ENCODE assay signal across 41 cellular contexts in the genomic region with DNA sequence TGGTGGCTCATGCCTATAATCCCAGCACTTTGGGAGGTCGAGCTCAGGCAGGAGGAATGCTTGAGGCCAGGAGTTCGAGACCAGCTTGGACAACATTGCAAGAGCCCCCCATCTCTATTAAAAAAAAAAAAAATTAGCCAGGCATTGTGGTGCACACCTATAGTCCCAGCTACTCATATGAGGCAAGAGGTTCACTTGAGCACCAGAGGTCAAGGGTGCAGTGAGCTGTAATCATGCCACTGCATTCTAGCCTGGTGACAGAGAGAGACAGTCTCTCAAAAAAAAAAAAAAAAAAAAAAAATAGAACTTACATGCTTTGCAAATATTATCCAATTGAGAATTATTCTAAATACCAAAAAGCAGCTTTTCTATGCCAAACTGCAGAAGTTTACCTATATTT.
"Had no signal": no experiment of that assay in that cellular context is flagged by ENCODE, and none has a peak within 500 bp of the region (broad histone marks: within the 10 kb centered on the region; RNA-seq: fewer than 3 reads in every experiment).

No MANE protein-coding gene starts in this region.

- FAIRE-seq: astrocyte, bronchial epithelial cell had no signal

- H3K4me3 Mint-ChIP-seq: activated naive CD4-positive, alpha-beta T cell treated with anti-CD3 and anti-CD28 coated beads for 36 hours; activated naive CD4-positive, alpha-beta T cell treated with anti-CD3 and anti-CD28 coated beads, Interleukin-2, amount 10 ng/mL, durations not matched to agents 7 days and 5 days; activated naive CD4-positive, alpha-beta T cell treated with anti-CD3 and anti-CD28 coated beads, Interleukin-2, amount 50 U/mL, for 24 hours; activated naive CD8-positive, alpha-beta T cell; activated naive CD8-positive, alpha-beta T cell treated with anti-CD3 and anti-CD28 coated beads for 36 hours; activated naive CD8-positive, alpha-beta T cell treated with anti-CD3 and anti-CD28 coated beads, Interleukin-2, amount 10 ng/mL, durations not matched to agents 7 days and 5 days; activated naive CD8-positive, alpha-beta T cell treated with anti-CD3 and anti-CD28 coated beads, Interleukin-2, amount 50 U/mL, for 24 hours; activated T-cell treated with anti-CD3 and anti-CD28 coated beads, Interleukin-2, amount 50 U/mL, for 24 hours; activated T-cell treated with anti-CD3 and anti-CD28 coated beads, Interleukin-2, amount 50 U/mL, for 4 hours; activated T-cell treated with anti-CD3 and anti-CD28 coated beads, Interleukin-2, amount 50 U/mL, for 72 hours; activated T-helper 1 cell treated with anti-CD3 and anti-CD28 coated beads, Interleukin-12 subunit alpha, Interleukin-12 subunit beta, Interleukin-2, Interleukin-4 antibody, amounts not matched to agents 30 ng/mL and 10 ng/mL and 1 ng/mL, durations not matched to agents 14 hours and 24 hours and 36 hours; activated T-helper 17 cell treated with anti-CD3 and anti-CD28 coated beads, Interleukin-2, amount 50 U/mL, for 72 hours; brain; central memory CD8-positive, alpha-beta T cell had no signal

- H3K27me3 ChIP-seq: adrenal gland, ascending aorta, body of pancreas, brain microvascular endothelial cell, breast epithelium, cardiac muscle cell had no signal

- H3K36me3 ChIP-seq: breast epithelium had no signal

- H3K4me3 ChIP-seq: adrenal gland, ascending aorta, body of pancreas, breast epithelium, cardiac muscle cell had no signal

- DNase-seq: activated effector memory CD4-positive, alpha-beta T cell treated with anti-CD3 and anti-CD28 coated beads, Interleukin-2, amount 50 U/mL, for 16 hours; activated effector memory CD4-positive, alpha-beta T cell treated with Interleukin-2 at 50 U/mL for 16 hours; activated gamma-delta T cell; activated gamma-delta T cell treated with Interleukin-2 at 50 U/mL for 16 hours; activated naive CD4-positive, alpha-beta T cell; activated naive CD4-positive, alpha-beta T cell treated with anti-CD3 and anti-CD28 coated beads for 36 hours; activated naive CD4-positive, alpha-beta T cell treated with anti-CD3 and anti-CD28 coated beads, Interleukin-2, amount 10 ng/mL, durations not matched to agents 7 days and 5 days; activated naive CD4-positive, alpha-beta T cell treated with anti-CD3 and anti-CD28 coated beads, Interleukin-2, amount 50 U/mL, for 16 hours; activated naive CD4-positive, alpha-beta T cell treated with Interleukin-2 at 50 U/mL for 16 hours; activated naive CD8-positive, alpha-beta T cell treated with anti-CD3 and anti-CD28 coated beads for 36 hours; activated naive CD8-positive, alpha-beta T cell treated with anti-CD3 and anti-CD28 coated beads, Interleukin-2, amount 10 ng/mL, durations not matched to agents 7 days and 5 days; activated naive CD8-positive, alpha-beta T cell treated with anti-CD3 and anti-CD28 coated beads, Interleukin-2, amount 50 U/mL, for 24 hours; activated T-cell treated with anti-CD3 and anti-CD28 coated beads for 4 hours; activated T-cell treated with anti-CD3 and anti-CD28 coated beads, Interleukin-2, amount 50 U/mL, for 1 hour; activated T-cell treated with anti-CD3 and anti-CD28 coated beads, Interleukin-2, amount 50 U/mL, for 24 hours; activated T-cell treated with anti-CD3 and anti-CD28 coated beads, Interleukin-2, amount 50 U/mL, for 4 hours; activated T-cell treated with anti-CD3 and anti-CD28 coated beads, Interleukin-2, amount 50 U/mL, for 48 hours; activated T-cell treated with anti-CD3 and anti-CD28 coated beads, Interleukin-2, amount 50 U/mL, for 72 hours; adrenal gland; amniotic stem cell; amygdala; anterior cingulate cortex; aorta; body of pancreas; brain microvascular endothelial cell; caudate nucleus; central memory CD4-positive, alpha-beta T cell; cerebellar nuclear complex had no signal

- H3K27ac ChIP-seq: adrenal gland, ascending aorta, body of pancreas, brain microvascular endothelial cell, breast epithelium, cardiac muscle cell had no signal

- H3K9me3 ChIP-seq: adrenal gland, ascending aorta, body of pancreas, breast epithelium had no signal

- H3K27ac Mint-ChIP-seq: activated naive CD4-positive, alpha-beta T cell treated with anti-CD3 and anti-CD28 coated beads for 36 hours; activated naive CD4-positive, alpha-beta T cell treated with anti-CD3 and anti-CD28 coated beads, Interleukin-2, amount 10 ng/mL, durations not matched to agents 7 days and 5 days; activated naive CD4-positive, alpha-beta T cell treated with anti-CD3 and anti-CD28 coated beads, Interleukin-2, amount 50 U/mL, for 24 hours; activated naive CD4-positive, alpha-beta T cell treated with anti-CD3 and anti-CD28 coated beads, Interleukin-2, amount 50 U/mL, for 72 hours; activated naive CD8-positive, alpha-beta T cell; activated naive CD8-positive, alpha-beta T cell treated with anti-CD3 and anti-CD28 coated beads for 36 hours; activated naive CD8-positive, alpha-beta T cell treated with anti-CD3 and anti-CD28 coated beads, Interleukin-2, amount 10 ng/mL, durations not matched to agents 7 days and 5 days; activated naive CD8-positive, alpha-beta T cell treated with anti-CD3 and anti-CD28 coated beads, Interleukin-2, amount 50 U/mL, for 24 hours; activated T-cell treated with anti-CD3 and anti-CD28 coated beads, Interleukin-2, amount 50 U/mL, for 24 hours; activated T-cell treated with anti-CD3 and anti-CD28 coated beads, Interleukin-2, amount 50 U/mL, for 72 hours; activated T-helper 1 cell treated with anti-CD3 and anti-CD28 coated beads, Interleukin-12 subunit alpha, Interleukin-12 subunit beta, Interleukin-2, Interleukin-4 antibody, amounts not matched to agents 30 ng/mL and 10 ng/mL and 1 ng/mL, durations not matched to agents 14 hours and 24 hours and 36 hours; activated T-helper 17 cell treated with anti-CD3 and anti-CD28 coated beads, Interleukin-2, amount 50 U/mL, for 72 hours; activated T-helper 2 cell treated with anti-CD3 and anti-CD28 coated beads, Interferon-gamma antibody, Interleukin-2, Interleukin-4, amounts not matched to agents 10 μg/mL and 5 μg/mL and 100 μg/mL, durations not matched to agents 14 hours and 24 hours and 36 hours; brain had no signal

- ATAC-seq: activated naive CD4-positive, alpha-beta T cell treated with anti-CD3 and anti-CD28 coated beads, Interleukin-2, amount 50 U/mL, for 72 hours; activated naive CD8-positive, alpha-beta T cell treated with anti-CD3 and anti-CD28 coated beads, Interleukin-2, amount 50 U/mL, for 24 hours; activated T-cell treated with anti-CD3 and anti-CD28 coated beads, Interleukin-2, amount 50 U/mL, for 4 hours; activated T-cell treated with anti-CD3 and anti-CD28 coated beads, Interleukin-2, amount 50 U/mL, for 72 hours; activated T-helper 17 cell treated with anti-CD3 and anti-CD28 coated beads, Interleukin-2, amount 50 U/mL, for 72 hours; body of pancreas had no signal

- H3K4me1 Mint-ChIP-seq: activated naive CD4-positive, alpha-beta T cell treated with anti-CD3 and anti-CD28 coated beads, Interleukin-2, amount 10 ng/mL, durations not matched to agents 7 days and 5 days; brain had no signal

- H3K9me3 Mint-ChIP-seq: activated naive CD4-positive, alpha-beta T cell treated with anti-CD3 and anti-CD28 coated beads for 36 hours; activated naive CD4-positive, alpha-beta T cell treated with anti-CD3 and anti-CD28 coated beads, Interleukin-2, amount 10 ng/mL, durations not matched to agents 7 days and 5 days; activated naive CD4-positive, alpha-beta T cell treated with anti-CD3 and anti-CD28 coated beads, Interleukin-2, amount 50 U/mL, for 24 hours; activated naive CD4-positive, alpha-beta T cell treated with anti-CD3 and anti-CD28 coated beads, Interleukin-2, amount 50 U/mL, for 72 hours; activated naive CD8-positive, alpha-beta T cell treated with anti-CD3 and anti-CD28 coated beads for 36 hours; activated naive CD8-positive, alpha-beta T cell treated with anti-CD3 and anti-CD28 coated beads, Interleukin-2, amount 10 ng/mL, durations not matched to agents 7 days and 5 days; activated naive CD8-positive, alpha-beta T cell treated with anti-CD3 and anti-CD28 coated beads, Interleukin-2, amount 50 U/mL, for 24 hours; activated T-cell treated with anti-CD3 and anti-CD28 coated beads, Interleukin-2, amount 50 U/mL, for 24 hours; activated T-cell treated with anti-CD3 and anti-CD28 coated beads, Interleukin-2, amount 50 U/mL, for 4 hours; activated T-cell treated with anti-CD3 and anti-CD28 coated beads, Interleukin-2, amount 50 U/mL, for 72 hours; activated T-helper 1 cell treated with anti-CD3 and anti-CD28 coated beads, Interleukin-12 subunit alpha, Interleukin-12 subunit beta, Interleukin-2, Interleukin-4 antibody, amounts not matched to agents 30 ng/mL and 10 ng/mL and 1 ng/mL, durations not matched to agents 14 hours and 24 hours and 36 hours; activated T-helper 17 cell treated with anti-CD3 and anti-CD28 coated beads, Interleukin-2, amount 50 U/mL, for 72 hours; activated T-helper 2 cell treated with anti-CD3 and anti-CD28 coated beads, Interferon-gamma antibody, Interleukin-2, Interleukin-4, amounts not matched to agents 10 μg/mL and 5 μg/mL and 100 μg/mL, durations not matched to agents 14 hours and 24 hours and 36 hours; brain; central memory CD8-positive, alpha-beta T cell had no signal

- H3K27me3 Mint-ChIP-seq: activated naive CD4-positive, alpha-beta T cell treated with anti-CD3 and anti-CD28 coated beads, Interleukin-2, amount 10 ng/mL, durations not matched to agents 7 days and 5 days; activated naive CD4-positive, alpha-beta T cell treated with anti-CD3 and anti-CD28 coated beads, Interleukin-2, amount 50 U/mL, for 24 hours; activated naive CD8-positive, alpha-beta T cell; activated naive CD8-positive, alpha-beta T cell treated with anti-CD3 and anti-CD28 coated beads for 36 hours; activated naive CD8-positive, alpha-beta T cell treated with anti-CD3 and anti-CD28 coated beads, Interleukin-2, amount 10 ng/mL, durations not matched to agents 7 days and 5 days; activated naive CD8-positive, alpha-beta T cell treated with anti-CD3 and anti-CD28 coated beads, Interleukin-2, amount 50 U/mL, for 24 hours; activated T-cell treated with anti-CD3 and anti-CD28 coated beads, Interleukin-2, amount 50 U/mL, for 24 hours; activated T-helper 17 cell treated with anti-CD3 and anti-CD28 coated beads, Interleukin-2, amount 50 U/mL, for 72 hours; brain; central memory CD8-positive, alpha-beta T cell had no signal

- H3K4me1 ChIP-seq: ascending aorta, breast epithelium had no signal
